ENCODE assay signal across 24 cellular contexts in the genomic region with DNA sequence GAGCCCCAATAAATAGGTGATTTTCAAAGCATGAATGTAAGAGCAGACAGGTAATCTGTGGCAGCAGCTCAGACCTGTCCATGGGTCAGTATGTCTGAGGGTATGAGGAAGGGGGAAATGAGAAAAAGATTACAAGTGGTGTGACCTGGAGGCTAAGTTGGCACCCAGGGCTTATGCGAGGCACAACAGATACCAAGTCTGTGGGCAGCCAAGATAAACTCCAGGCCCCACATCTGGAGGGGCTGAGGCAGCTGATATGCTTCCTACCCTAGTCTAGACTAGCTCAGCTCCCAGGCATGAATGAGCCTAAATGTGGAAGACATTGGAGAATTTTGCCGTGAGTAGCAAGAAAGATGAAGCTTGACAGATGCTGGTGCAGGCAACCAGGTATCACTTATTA.
"Had no signal": no experiment of that assay in that cellular context is flagged by ENCODE, and none has a peak within 500 bp of the region (broad histone marks: within the 10 kb centered on the region; RNA-seq: fewer than 3 reads in every experiment).

No MANE protein-coding gene starts in this region.

- DNase-seq: activated B cell treated with CpG ODN at 0.5 μM for 24 hours; activated CD4-positive, alpha-beta T cell treated with anti-CD3 and anti-CD28 coated beads for 1 hour; activated CD4-positive, alpha-beta T cell treated with anti-CD3 and anti-CD28 coated beads, Interleukin-2, amount 10 ng/mL, durations not matched to agents 24 days and 14 days; activated CD4-positive, alpha-beta T cell treated with anti-CD3 and anti-CD28 coated beads, Interleukin-2, amount 50 U/mL, for 48 hours; activated gamma-delta T cell treated with Interleukin-2 at 50 U/mL for 16 hours; activated T-cell treated with anti-CD3 and anti-CD28 coated beads, Interleukin-2, amount 50 U/mL, for 4 hours; body of pancreas; central memory CD4-positive, alpha-beta T cell; IMR-90; KG1; NCI-H1092; NCI-H1417; NCI-H1930; NCI-H2171 treated with DMSO at 0.1 percent for 48 hours; NCI-H345; NCI-H510A; NCI-H526 treated with DMSO at 0.1 percent for 48 hours; NCI-H82; Right ventricle myocardium superior; SJCRH30; SK-N-SH; T-helper 1 cell had no signal

- H3K4me3 Mint-ChIP-seq: activated B cell treated with CpG ODN at 0.5 μM for 24 hours; activated CD4-positive, alpha-beta T cell treated with anti-CD3 and anti-CD28 coated beads, Interleukin-2, amount 10 ng/mL, durations not matched to agents 24 days and 14 days; activated naive CD4-positive, alpha-beta T cell treated with anti-CD3 and anti-CD28 coated beads, Interleukin-2, amount 50 U/mL, for 24 hours; activated T-cell treated with anti-CD3 and anti-CD28 coated beads, Interleukin-2, amount 50 U/mL, for 4 hours had no signal

- H3K27ac Mint-ChIP-seq: activated B cell treated with CpG ODN at 0.5 μM for 24 hours; activated CD4-positive, alpha-beta T cell treated with anti-CD3 and anti-CD28 coated beads, Interleukin-2, amount 10 ng/mL, durations not matched to agents 24 days and 14 days; activated naive CD4-positive, alpha-beta T cell treated with anti-CD3 and anti-CD28 coated beads, Interleukin-2, amount 50 U/mL, for 24 hours had no signal

- ATAC-seq: activated T-cell treated with anti-CD3 and anti-CD28 coated beads, Interleukin-2, amount 50 U/mL, for 4 hours; body of pancreas; Panc1 had no signal

- H3K27me3 Mint-ChIP-seq: activated naive CD4-positive, alpha-beta T cell treated with anti-CD3 and anti-CD28 coated beads, Interleukin-2, amount 50 U/mL, for 24 hours had no signal
